ENCODE assay signal across 11 cellular contexts in genomic region chr1:202200112-202200548, GRCh38. TPM values are rescaled to one million over a fixed set of nuclear protein-coding genes. Genes with fewer than 3 reads are reported as not detected.
DNase-seq lines count a peak whose midpoint lies in the region; ATAC-seq and TF ChIP-seq lines count a peak whose summit lies in the region.
"Had no signal": no experiment of that assay in that cellular context is flagged by ENCODE, and none has a peak within 500 bp of the region (broad histone marks: within the 10 kb centered on the region; RNA-seq: fewer than 3 reads in every experiment).

No MANE protein-coding gene starts in this region.

- peak; percentile 5 for ATAC-seq in left ventricle myocardium superior
- no peak for ATAC-seq in stimulated activated effector memory CD8-positive, alpha-beta T cell treated with anti-CD3 and anti-CD28 coated beads, Interleukin-12 subunit alpha, Interleukin-12 subunit beta, amount 100 ng/mL, for 72 hours

- DNase-seq in DMS 273 (lab: John Stamatoyannopoulos, UW; ENCODE audit: unreplicated experiment) = peak; percentile 52
- DNase-seq in DMS 273 treated with DMSO at 0.1 percent for 48 hours (lab: John Stamatoyannopoulos, UW) = no peak
- DNase-seq in T1000 (lab: John Stamatoyannopoulos, UW) = peak; percentile 63
- no peak for DNase-seq in left ventricle myocardium superior
- no peak for DNase-seq in stimulated activated effector memory CD8-positive, alpha-beta T cell treated with anti-CD3 and anti-CD28 coated beads, Interleukin-12 subunit alpha, Interleukin-12 subunit beta, amount 100 ng/mL, for 72 hours (ENCODE audit: low spot score in 2 of 2)
- DNase-seq in mesothelial cell of epicardium (ENCODE audit: low spot score in 2 of 2, unreplicated experiment in 2 of 2) = no peak
- no peak for DNase-seq in AG20443 (ENCODE audit: low spot score)
- no peak for DNase-seq in activated naive CD4-positive, alpha-beta T cell (lab: John Stamatoyannopoulos, UW)
- DNase-seq: activated T-cell treated with anti-CD3 and anti-CD28 coated beads, Interleukin-2, amount 50 U/mL, for 48 hours; NCI-H1092; testis had no signal

- H3K27ac Mint-ChIP-seq in stimulated activated effector memory CD8-positive, alpha-beta T cell treated with anti-CD3 and anti-CD28 coated beads, Interleukin-12 subunit alpha, Interleukin-12 subunit beta, amount 100 ng/mL, for 72 hours = peak overlapping the region; percentile 56
- H3K27ac Mint-ChIP-seq in mesothelial cell of epicardium = no peak overlapping the region

- intact Hi-C loops in left ventricle myocardium superior (cut with micrococcal nuclease) = no loop called here

- peaks cover 66% of the 10 kb centered on the region for H3K4me1 Mint-ChIP-seq in stimulated activated effector memory CD8-positive, alpha-beta T cell treated with anti-CD3 and anti-CD28 coated beads, Interleukin-12 subunit alpha, Interleukin-12 subunit beta, amount 100 ng/mL, for 72 hours
- H3K4me1 Mint-ChIP-seq in mesothelial cell of epicardium = peaks cover 21% of the 10 kb centered on the region

- H3K27me3 Mint-ChIP-seq in mesothelial cell of epicardium (ENCODE audit: low read depth) = peaks cover 24% of the 10 kb centered on the region

- no peak overlapping the region for H3K4me3 Mint-ChIP-seq in stimulated activated effector memory CD8-positive, alpha-beta T cell treated with anti-CD3 and anti-CD28 coated beads, Interleukin-12 subunit alpha, Interleukin-12 subunit beta, amount 100 ng/mL, for 72 hours
- no peak overlapping the region for H3K4me3 Mint-ChIP-seq in mesothelial cell of epicardium

- H3K36me3 Mint-ChIP-seq in stimulated activated effector memory CD8-positive, alpha-beta T cell treated with anti-CD3 and anti-CD28 coated beads, Interleukin-12 subunit alpha, Interleukin-12 subunit beta, amount 100 ng/mL, for 72 hours = no peaks in the 10 kb centered on the region
- no peaks in the 10 kb centered on the region for H3K36me3 Mint-ChIP-seq in mesothelial cell of epicardium

- TF ChIP-seq CTCF in mesothelial cell of epicardium (IDR thresholded peaks at IDR 0.05; ENCODE audit: unreplicated experiment) = no peak

- H3K9me3 Mint-ChIP-seq in stimulated activated effector memory CD8-positive, alpha-beta T cell treated with anti-CD3 and anti-CD28 coated beads, Interleukin-12 subunit alpha, Interleukin-12 subunit beta, amount 100 ng/mL, for 72 hours = no peaks in the 10 kb centered on the region
- no peaks in the 10 kb centered on the region for H3K9me3 Mint-ChIP-seq in mesothelial cell of epicardium

RNA-seq across cellular contexts. Expression of gene LGR6, which starts 6.5 kb away (rescaled TPM):
- total RNA-seq in left ventricle myocardium superior (2.9 TPM), mesothelial cell of epicardium (3.1 to 4.7 TPM (median 3.1 TPM) in 3 replicates)

RNA-seq across cellular contexts. Expression of gene PTPN7, which starts 39.7 kb away (rescaled TPM):
- 0.92 TPM for total RNA-seq in left ventricle myocardium superior
- 0.31 to 0.49 TPM (median 0.32 TPM) in 3 replicates for total RNA-seq in mesothelial cell of epicardium

RNA-seq across cellular contexts. Expression of gene ARL8A, which starts 55.6 kb away (rescaled TPM):
- total RNA-seq in left ventricle myocardium superior = 65.1 TPM
- 73.9 to 79.6 TPM (median 74.4 TPM) in 3 replicates for total RNA-seq in mesothelial cell of epicardium

Comparison
In these comparisons a context has a peak if more than half of its experiments do, and no peak if none do; other contexts are left out.
1. DNase-seq: peak in DMS 273 (single experiment) and T1000 (single experiment); none in DMS 273 treated with DMSO at 0.1 percent for 48 hours (single experiment), left ventricle myocardium superior (single experiment), stimulated activated effector memory CD8-positive, alpha-beta T cell treated with anti-CD3 and anti-CD28 coated beads, Interleukin-12 subunit alpha, Interleukin-12 subunit beta, amount 100 ng/mL, for 72 hours (0 of 2), mesothelial cell of epicardium (0 of 2), AG20443 (single experiment) and activated naive CD4-positive, alpha-beta T cell (0 of 4).